Comparison of ENCODE assay signal across 1 cellular context in genomic region chr18:46448347-46448746, GRCh38.
TF ChIP-seq lines count a peak whose summit lies in the region.

No MANE protein-coding gene starts in this region.

TF ChIP-seq in H1, 55 proteins besides CTCF, POLR2A, EP300 and RAD21:
- TF ChIP-seq KDM1A (IDR thresholded peaks at IDR 0.05; ENCODE audit: borderline replicate concordance, low read length) (peak; percentile 58; the same call in 1 of the 2 replicates), KDM5A (IDR thresholded peaks at IDR 0.05; ENCODE audit: low read length) (no peak)
